24 cellular contexts compared by ENCODE assay signal in genomic region chr20:6530254-6530653, GRCh38.
"Had no signal": no experiment of that assay in that cellular context is flagged by ENCODE, and none has a peak within 500 bp of the region (broad histone marks: within the 10 kb centered on the region; RNA-seq: fewer than 3 reads in every experiment).

No MANE protein-coding gene starts in this region.

- H3K36me3 ChIP-seq: breast epithelium had no signal

- H3K27ac ChIP-seq: breast epithelium, KMS-11, SK-N-MC, VCaP had no signal

- H3K4me1 ChIP-seq: breast epithelium had no signal

- ATAC-seq: activated T-helper 17 cell treated with anti-CD3 and anti-CD28 coated beads, Interleukin-2, amount 50 U/mL, for 72 hours; Right ventricle myocardium inferior; T-cell had no signal

- DNase-seq: activated CD4-positive, alpha-beta memory T cell treated with anti-CD3 and anti-CD28 coated beads, Interleukin-2, amount 10 ng/mL, durations not matched to agents 7 days and 5 days; activated CD4-positive, alpha-beta T cell treated with anti-CD3 and anti-CD28 coated beads, Interleukin-2, amount 50 U/mL, for 1 hour; activated CD4-positive, CD25-positive, alpha-beta regulatory T cell; activated gamma-delta T cell; activated naive CD4-positive, alpha-beta T cell treated with anti-CD3 and anti-CD28 coated beads for 36 hours; activated T-cell treated with anti-CD3 and anti-CD28 coated beads for 4 hours; activated T-cell treated with anti-CD3 and anti-CD28 coated beads, Interleukin-2, amount 50 U/mL, for 48 hours; caudate nucleus; NCI-H1105 treated with DMSO at 0.1 percent for 48 hours; NCI-H1436 treated with DMSO at 0.1 percent for 48 hours; NCI-H187; NCI-H2081; NCI-H446 treated with DMSO at 0.1 percent for 48 hours; NCI-H526 treated with DMSO at 0.1 percent for 48 hours; NCI-H82; RPMI8226; T-cell; T1000 had no signal

- H3K27me3 ChIP-seq: breast epithelium had no signal

- H3K4me3 ChIP-seq: breast epithelium, SK-N-MC had no signal
